ENCODE assay signal across 23 cellular contexts in the genomic region with DNA sequence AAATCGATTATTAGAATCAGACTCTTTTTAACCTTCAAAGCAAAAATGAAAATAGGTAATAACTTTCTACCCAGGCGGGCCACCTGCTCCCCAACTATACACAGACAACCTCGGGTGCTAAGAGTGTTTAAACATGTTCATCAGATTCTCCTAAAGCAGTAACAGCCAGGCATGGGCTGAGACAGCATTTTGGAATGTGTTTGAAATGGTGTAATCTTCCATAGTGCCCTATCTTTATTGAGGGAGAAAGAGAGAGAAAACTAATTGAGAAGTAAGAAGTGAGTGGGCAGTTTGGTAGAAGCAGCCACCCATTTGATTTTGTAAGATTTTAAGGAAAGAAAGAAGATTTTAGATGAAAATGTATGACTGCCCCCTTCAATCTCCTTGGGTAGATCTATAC.
DNase-seq lines count a peak whose midpoint lies in the region; ATAC-seq and TF ChIP-seq lines count a peak whose summit lies in the region.
"Had no signal": no experiment of that assay in that cellular context is flagged by ENCODE, and none has a peak within 500 bp of the region (broad histone marks: within the 10 kb centered on the region; RNA-seq: fewer than 3 reads in every experiment).

No MANE protein-coding gene starts in this region.

- H3K4me3 ChIP-seq in osteoblast (ENCODE audit: insufficient read depth, low read length) (no peak overlapping the region), gastroesophageal sphincter (no peak overlapping the region), esophagus muscularis mucosa (no peak overlapping the region)
- H3K4me3 ChIP-seq: GM12878, stomach, thyroid gland had no signal

- H3K4me1 ChIP-seq in osteoblast (ENCODE audit: insufficient read depth, low read length), result peaks cover 17% of the 10 kb centered on the region
- peaks cover 0 to 18% (median 4%) of the 10 kb centered on the region in 3 donors for H3K4me1 ChIP-seq in gastroesophageal sphincter
- H3K4me1 ChIP-seq in esophagus muscularis mucosa, result peaks cover 8 to 20% (median 17%) of the 10 kb centered on the region in 4 donors

- H3K27me3 ChIP-seq in osteoblast (ENCODE audit: insufficient read depth, low read length) (no peaks in the 10 kb centered on the region), gastroesophageal sphincter (no peaks in the 10 kb centered on the region), esophagus muscularis mucosa (no peaks in the 10 kb centered on the region)
- H3K27me3 ChIP-seq: stomach, thyroid gland had no signal

- H2AFZ ChIP-seq in osteoblast (ENCODE audit: low read length), result no peak overlapping the region

- H3K36me3 ChIP-seq in osteoblast (ENCODE audit: insufficient read depth, low read length) (no peaks in the 10 kb centered on the region), gastroesophageal sphincter (no peaks in the 10 kb centered on the region), esophagus muscularis mucosa (no peaks in the 10 kb centered on the region)
- H3K36me3 ChIP-seq: stomach, thyroid gland had no signal

- H3K4me2 ChIP-seq in osteoblast (ENCODE audit: insufficient read depth, low read length), result peak overlapping the region; percentile 50

- no peak for TF ChIP-seq EP300 in gastroesophageal sphincter (IDR thresholded peaks at IDR 0.05)
- TF ChIP-seq EP300 in esophagus muscularis mucosa (IDR thresholded peaks at IDR 0.05), result no peak

- H3K9me3 ChIP-seq in osteoblast (ENCODE audit: low read depth, low read length) (no peaks in the 10 kb centered on the region), gastroesophageal sphincter (no peaks in the 10 kb centered on the region), esophagus muscularis mucosa (no peaks in the 10 kb centered on the region)
- H3K9me3 ChIP-seq: stomach, thyroid gland had no signal

- DNase-seq in AG20443 (ENCODE audit: low spot score) (peak; percentile 57), NCI-H226 (peak; percentile 65), fibroblast of peridontal ligament (ENCODE audit: extremely low read depth) (peak; percentile 14), osteoblast (ENCODE audit: insufficient read length, low spot score, missing footprints) (peak; percentile 68), left colon (no peak), esophagus muscularis mucosa (ENCODE audit: extremely low spot score) (no peak), C1 segment of cervical spinal cord (lab: John Stamatoyannopoulos, UW) (no peak)
- DNase-seq: ACHN; activated CD4-positive, alpha-beta T cell treated with anti-CD3 and anti-CD28 coated beads for 36 hours; activated gamma-delta T cell; foreskin melanocyte; hypothalamus; MV-4-11; natural killer cell; NCI-H146; NCI-H2107; occipital lobe; T-helper 2 cell had no signal

- ATAC-seq in gastroesophageal sphincter (no peak), left colon (no peak)
- ATAC-seq: activated CD4-positive, alpha-beta T cell treated with anti-CD3 and anti-CD28 coated beads for 36 hours; GM12878; HepG2; natural killer cell had no signal

- H4K20me1 ChIP-seq in osteoblast (ENCODE audit: insufficient read depth, low read length), result no peaks in the 10 kb centered on the region

- TF ChIP-seq POLR2A in gastroesophageal sphincter (IDR thresholded peaks at IDR 0.05) (no peak), esophagus muscularis mucosa (IDR thresholded peaks at IDR 0.05; ENCODE audit: low read depth) (no peak)

- H3K79me2 ChIP-seq in osteoblast (ENCODE audit: insufficient read depth, low read length), result no peaks in the 10 kb centered on the region

- no peak overlapping the region for H3K27ac ChIP-seq in osteoblast (ENCODE audit: low read depth, low read length)
- no peak overlapping the region for H3K27ac ChIP-seq in gastroesophageal sphincter
- H3K27ac ChIP-seq in esophagus muscularis mucosa (replicated peaks in 1 of 4), result no peak overlapping the region
- H3K27ac ChIP-seq: thyroid gland had no signal

- WGBS in gastroesophageal sphincter (ENCODE audit: low coverage in 1 of 2), 2 donors, result 68 to 80% methylated on average over 1 to 3 of the region's 3 CpGs
- WGBS in esophagus muscularis mucosa, result 85% methylated on average over 3 of the region's 3 CpGs

- TF ChIP-seq CTCF in osteoblast (IDR thresholded peaks at IDR 0.05; ENCODE audit: extremely low read depth, low read depth, low read length) (no peak), gastroesophageal sphincter (IDR thresholded peaks at IDR 0.05) (no peak), esophagus muscularis mucosa (IDR thresholded peaks at IDR 0.05) (no peak)

- intact Hi-C loops in left colon (cut with DNase I, micrococcal nuclease), result no loop called here
- intact Hi-C loops in esophagus muscularis mucosa (cut with DNase I), result no loop called here

Comparison
In these comparisons a context has a peak if more than half of its experiments do, and no peak if none do; other contexts are left out.
1. DNase-seq: peak in AG20443 (single experiment), NCI-H226 (single experiment), fibroblast of peridontal ligament (single experiment) and osteoblast (single experiment); none in left colon (0 of 2), esophagus muscularis mucosa (single experiment) and C1 segment of cervical spinal cord (0 of 14).